28 cellular contexts compared by ENCODE assay signal in the genomic region with DNA sequence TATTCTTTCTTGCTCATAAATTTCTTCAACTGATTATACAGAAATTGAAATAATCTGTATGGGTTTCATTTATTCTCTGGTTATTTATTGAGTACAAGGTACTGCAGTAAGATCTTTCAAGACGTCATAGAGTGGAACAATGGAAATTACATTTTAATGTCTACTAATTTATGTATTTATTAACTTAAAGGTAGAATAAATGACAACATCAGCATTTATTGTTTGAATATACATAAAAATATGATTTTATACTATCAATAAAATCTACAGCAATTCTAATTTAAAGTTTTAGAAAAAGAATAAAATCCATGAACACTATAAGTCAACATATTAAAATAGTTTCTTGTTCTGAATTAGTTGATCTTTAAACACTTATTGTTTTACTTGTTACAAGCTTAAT.
"Had no signal": no experiment of that assay in that cellular context is flagged by ENCODE, and none has a peak within 500 bp of the region (broad histone marks: within the 10 kb centered on the region; RNA-seq: fewer than 3 reads in every experiment).

No MANE protein-coding gene starts in this region.

- H3K4me3 ChIP-seq: ascending aorta, cardiac muscle cell, coronary artery, esophagus muscularis mucosa, lower lobe of right lung, neural progenitor cell, skin epidermis, uterus had no signal

- H3K27me3 ChIP-seq: ascending aorta, cardiac muscle cell, esophagus muscularis mucosa, foreskin keratinocyte, neural progenitor cell, uterus had no signal

- H2AFZ ChIP-seq: neural progenitor cell had no signal

- H3K4me1 ChIP-seq: ascending aorta, foreskin keratinocyte, lower lobe of right lung, neural progenitor cell, uterus had no signal

- H3K27ac ChIP-seq: ascending aorta, cardiac muscle cell, coronary artery, esophagus muscularis mucosa, foreskin keratinocyte, lower lobe of right lung, neural progenitor cell, skin epidermis, uterus had no signal

- H3K9ac ChIP-seq: neural progenitor cell had no signal

- H3K4me2 ChIP-seq: neural progenitor cell had no signal

- ATAC-seq: foreskin keratinocyte; lower lobe of right lung; naive thymus-derived CD8-positive, alpha-beta T cell; sciatic nerve; stimulated activated memory B cell treated with anti-CD40 and anti-IgM and Interleukin-4, amounts not matched to agents 10 μg/mL and 1 μg/mL and 100 μg/mL, for 72 hours; stimulated activated naive CD8-positive, alpha-beta T cell treated with anti-CD3 and anti-CD28 coated beads, Interleukin-15, amount 100 ng/mL, for 72 hours; T-helper 17 cell had no signal

- H3K9me3 ChIP-seq: ascending aorta, esophagus muscularis mucosa, lower lobe of right lung, uterus had no signal

- DNase-seq: activated CD4-positive, alpha-beta memory T cell treated with anti-CD3 and anti-CD28 coated beads, Interleukin-2, amount 10 ng/mL, durations not matched to agents 7 days and 5 days; activated CD4-positive, alpha-beta T cell treated with anti-CD3 and anti-CD28 coated beads, Interleukin-2, amount 10 ng/mL, durations not matched to agents 24 days and 14 days; activated CD4-positive, CD25-positive, alpha-beta regulatory T cell treated with anti-CD3 and anti-CD28 coated beads, Interleukin-2, amount 50 U/mL, for 72 hours; activated CD8-positive, alpha-beta memory T cell treated with anti-CD3 and anti-CD28 coated beads, Interleukin-2, amount 50 U/mL, for 48 hours; activated gamma-delta T cell; activated naive CD4-positive, alpha-beta T cell treated with anti-CD3 and anti-CD28 coated beads, Interleukin-2, amount 10 ng/mL, durations not matched to agents 7 days and 5 days; activated naive CD8-positive, alpha-beta T cell treated with anti-CD3 and anti-CD28 coated beads, Interleukin-2, amount 10 ng/mL, durations not matched to agents 7 days and 5 days; activated T-cell treated with anti-CD3 and anti-CD28 coated beads, Interleukin-2, amount 50 U/mL, for 24 hours; cerebellar nuclear complex; endodermal cell; foreskin keratinocyte; lower lobe of right lung; naive thymus-derived CD8-positive, alpha-beta T cell; stimulated activated CD4-positive, alpha-beta T cell treated with anti-CD3 and anti-CD28 coated beads, Interleukin-1b, Interleukin-23, amount 100 ng/mL, for 48 hours; stimulated activated CD4-positive, alpha-beta T cell treated with anti-CD3 and anti-CD28 coated beads, Interleukin-4, amount 100 ng/mL, for 4 hours; stimulated activated CD8-positive, alpha-beta memory T cell treated with anti-CD3 and anti-CD28 coated beads, Interleukin-4, amount 100 ng/mL, for 48 hours; stimulated activated naive CD8-positive, alpha-beta T cell treated with anti-CD3 and anti-CD28 coated beads, Interleukin-15, amount 100 ng/mL, for 72 hours; substantia nigra; T-helper 17 cell; uterus had no signal

- H3K36me3 ChIP-seq: ascending aorta, cardiac muscle cell, esophagus muscularis mucosa, lower lobe of right lung, neural progenitor cell, uterus had no signal
